Comparison of ENCODE assay signal across 1 cellular context in the genomic region with DNA sequence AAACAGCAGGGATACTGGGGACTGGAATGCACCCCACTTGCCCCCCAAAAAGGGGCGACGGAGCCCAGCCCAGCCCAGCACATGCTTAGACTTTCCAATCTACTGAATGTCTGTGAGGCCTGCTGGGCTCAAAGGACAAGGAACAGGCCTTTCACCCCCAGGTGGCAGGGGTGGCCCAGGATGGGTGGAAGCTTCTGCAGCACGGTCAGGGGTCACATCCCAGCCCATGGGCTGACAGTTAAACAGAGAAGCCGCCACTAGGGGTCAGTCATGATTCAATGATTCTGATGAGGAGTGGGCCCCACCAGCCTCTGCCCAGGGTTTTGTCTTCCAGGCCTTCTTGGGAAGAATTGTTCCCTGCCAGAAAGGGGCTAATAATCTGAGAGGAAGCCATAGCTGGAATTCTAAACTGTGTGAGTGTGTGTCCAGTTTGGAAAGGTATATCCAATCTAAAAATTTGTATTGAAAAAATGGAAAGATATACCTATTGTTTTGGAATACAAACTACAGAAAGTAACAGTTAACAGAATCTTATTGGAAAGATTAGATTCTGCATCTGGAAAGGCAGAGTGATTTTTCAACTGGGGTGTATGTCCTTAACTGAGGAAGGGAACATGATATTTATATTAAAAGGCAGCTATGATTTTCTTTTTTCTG.
TF ChIP-seq lines count a peak whose summit lies in the region.

No MANE protein-coding gene starts in this region.

TF ChIP-seq in endothelial cell of umbilical vein, 7 proteins besides CTCF, POLR2A, EP300 and RAD21:
- TF ChIP-seq MAX (IDR thresholded peaks at IDR 0.05; ENCODE audit: insufficient read depth, insufficient read length) (no peak), EZH2 (IDR thresholded peaks at IDR 0.05; ENCODE audit: borderline replicate concordance, low read depth, low read length, severe bottlenecking) (no peak), GATA2 (IDR thresholded peaks at IDR 0.05; ENCODE audit: insufficient read depth, insufficient read length, low read depth, low read length) (no peak), FOS (IDR thresholded peaks at IDR 0.05; ENCODE audit: borderline replicate concordance, insufficient read depth, low read length) (no peak), MYC (IDR thresholded peaks at IDR 0.05; ENCODE audit: low read depth, low read length) (no peak), POLR2AphosphoS5 (IDR thresholded peaks at IDR 0.05; ENCODE audit: insufficient read depth, low read depth, low read length) (no peak), JUN (IDR thresholded peaks at IDR 0.05; ENCODE audit: borderline replicate concordance, insufficient read depth, insufficient read length, low read depth) (no peak)
